19 cellular contexts compared by ENCODE assay signal in genomic region chr11:118497831-118498230, GRCh38.
DNase-seq lines count a peak whose midpoint lies in the region; ATAC-seq and TF ChIP-seq lines count a peak whose summit lies in the region.
"Had no signal": no experiment of that assay in that cellular context is flagged by ENCODE, and none has a peak within 500 bp of the region (broad histone marks: within the 10 kb centered on the region; RNA-seq: fewer than 3 reads in every experiment).

No MANE protein-coding gene starts in this region.

- no peak for TF ChIP-seq CTCF in retinal pigment epithelial cell (conservative IDR thresholded peaks at IDR 0.05; ENCODE audit: low read depth, low read length)

- DNase-seq in GM04503 (ENCODE audit: low read depth) = peak; percentile 28
- DNase-seq in RKO (ENCODE audit: low spot score) = peak; percentile 32
- peak; percentile 27 for DNase-seq in dedifferentiated amniotic fluid mesenchymal stem cell (ENCODE audit: extremely low spot score)
- DNase-seq in retinal pigment epithelial cell (ENCODE audit: low read depth) = peak; percentile 15
- DNase-seq in activated gamma-delta T cell (lab: John Stamatoyannopoulos, UW) = no peak
- no peak for DNase-seq in GDM1 (lab: John Stamatoyannopoulos, UW)
- DNase-seq: aorta, cortex of kidney, DMS153, heart right ventricle, NCI-H187 treated with DMSO at 0.1 percent for 48 hours, NCI-H446 treated with DMSO at 0.1 percent for 48 hours, tibial artery had no signal

- no peak overlapping the region for H3K4me3 ChIP-seq in retinal pigment epithelial cell (ENCODE audit: low read length)
- H3K4me3 ChIP-seq: heart right ventricle, prostate gland, tibial artery had no signal

- ATAC-seq in HG02571 (IDR thresholded peaks at IDR 0.05; ENCODE audit: unreplicated experiment) = no peak
- no peak for ATAC-seq in HG03354 (IDR thresholded peaks at IDR 0.05; ENCODE audit: poor library complexity, severe bottlenecking, unreplicated experiment)
- ATAC-seq: heart right ventricle; natural killer cell treated with Interleukin-12 subunit alpha and Interleukin-12 subunit beta and Interleukin-15 and Interleukin-18, amount 100 ng/mL, for 72 hours; Right ventricle myocardium inferior; stimulated activated effector memory CD8-positive, alpha-beta T cell treated with anti-CD3 and anti-CD28 coated beads, Interleukin-12 subunit alpha, Interleukin-12 subunit beta, amount 100 ng/mL, for 72 hours had no signal

Comparison
In these comparisons a context has a peak if more than half of its experiments do, and no peak if none do; other contexts are left out.
1. DNase-seq: peak in GM04503 (single experiment), RKO (single experiment), dedifferentiated amniotic fluid mesenchymal stem cell (single experiment) and retinal pigment epithelial cell (single experiment); none in activated gamma-delta T cell (single experiment) and GDM1 (single experiment).